ENCODE assay signal across 13 cellular contexts in the genomic region with DNA sequence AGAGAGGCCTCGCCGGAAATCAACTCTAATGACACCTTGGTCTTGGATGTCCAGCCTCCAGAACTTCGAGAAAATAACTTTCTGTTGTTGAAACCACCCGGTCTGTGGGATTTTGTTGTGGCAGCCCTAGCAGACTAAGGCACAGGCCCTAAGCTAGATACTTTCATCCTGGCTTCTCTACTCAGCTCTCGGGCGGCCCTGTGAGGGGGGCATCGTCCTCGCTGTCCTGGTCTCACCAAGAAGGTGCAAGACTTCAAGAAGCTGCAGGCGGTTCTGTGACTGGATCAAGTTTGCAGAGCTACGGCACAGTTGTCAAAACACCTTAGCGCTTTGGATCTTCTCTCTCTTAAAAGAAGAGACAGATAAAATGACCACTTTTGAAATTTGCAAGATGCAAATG.
DNase-seq lines count a peak whose midpoint lies in the region; ATAC-seq and TF ChIP-seq lines count a peak whose summit lies in the region.
"Had no signal": no experiment of that assay in that cellular context is flagged by ENCODE, and none has a peak within 500 bp of the region (broad histone marks: within the 10 kb centered on the region; RNA-seq: fewer than 3 reads in every experiment).

No MANE protein-coding gene starts in this region.

- H3K9me3 ChIP-seq in T-helper 17 cell (ENCODE audit: control insufficient read depth, low read length, poor library complexity, severe bottlenecking) = no peaks in the 10 kb centered on the region

- peaks cover 0 to 3% (median 0%) of the 10 kb centered on the region in 7 donors for H3K9me3 Mint-ChIP-seq in CD14-positive monocyte
- H3K9me3 Mint-ChIP-seq in chondrocyte (ENCODE audit: low read depth) = no peaks in the 10 kb centered on the region
- no peaks in the 10 kb centered on the region for H3K9me3 Mint-ChIP-seq in nephron
- H3K9me3 Mint-ChIP-seq: CD4-positive, CD25-positive, alpha-beta regulatory T cell; CD8-positive, alpha-beta memory T cell; H9 had no signal

- peak; percentile 9 for DNase-seq in CD14-positive monocyte (ENCODE audit: low spot score)
- DNase-seq in chondrocyte (ENCODE audit: low spot score) = peak; percentile 83
- DNase-seq in NOMO-1 (lab: John Stamatoyannopoulos, UW; ENCODE audit: unreplicated experiment in 2 of 2) = no peak
- no peak for DNase-seq in T-helper 17 cell
- DNase-seq: AML-193; CD4-positive, CD25-positive, alpha-beta regulatory T cell; CD8-positive, alpha-beta memory T cell; COR-L47; GOT3; H9 had no signal

- H3K4me3 Mint-ChIP-seq in CD14-positive monocyte = no peak overlapping the region
- no peak overlapping the region for H3K4me3 Mint-ChIP-seq in chondrocyte (ENCODE audit: unreplicated experiment)
- H3K4me3 Mint-ChIP-seq in nephron = no peak overlapping the region
- no peak overlapping the region for H3K4me3 Mint-ChIP-seq in T-helper 17 cell
- H3K4me3 Mint-ChIP-seq: CD4-positive, CD25-positive, alpha-beta regulatory T cell; CD8-positive, alpha-beta memory T cell; H9 had no signal

- ATAC-seq in GM21786 (IDR thresholded peaks at IDR 0.05; ENCODE audit: unreplicated experiment) (no peak), T-helper 17 cell (no peak), HG02870 (IDR thresholded peaks at IDR 0.05; ENCODE audit: unreplicated experiment) (no peak)

- H3K27ac Mint-ChIP-seq in CD14-positive monocyte (no peak overlapping the region), chondrocyte (ENCODE audit: unreplicated experiment) (no peak overlapping the region), nephron (peak overlapping the region; percentile 71 to 99 (median 96)), T-helper 17 cell (no peak overlapping the region)
- H3K27ac Mint-ChIP-seq: CD8-positive, alpha-beta memory T cell had no signal

- H3K4me1 Mint-ChIP-seq in CD14-positive monocyte (peaks cover 25% of the 10 kb centered on the region), chondrocyte (ENCODE audit: low read depth) (peaks cover 12% of the 10 kb centered on the region), nephron (peaks cover 71% of the 10 kb centered on the region), T-helper 17 cell (peaks cover 5% of the 10 kb centered on the region)

- intact Hi-C loops in CD14-positive monocyte (cut with micrococcal nuclease) = no loop called here

- TF ChIP-seq CTCF in CD14-positive monocyte (IDR thresholded peaks at IDR 0.05) (no peak), chondrocyte (IDR thresholded peaks at IDR 0.05) (no peak), nephron (IDR thresholded peaks at IDR 0.05; ENCODE audit: unreplicated experiment in 3 of 3) (no peak)

- peaks cover 0 to 2% (median 2%) of the 10 kb centered on the region in 3 donors for H3K27me3 Mint-ChIP-seq in CD14-positive monocyte (ENCODE audit: low read depth in 3 of 3)
- peaks cover 42% of the 10 kb centered on the region for H3K27me3 Mint-ChIP-seq in chondrocyte (ENCODE audit: low read depth)
- peaks cover 8% of the 10 kb centered on the region for H3K27me3 Mint-ChIP-seq in nephron (ENCODE audit: low read depth)
- peaks cover 63% of the 10 kb centered on the region for H3K27me3 Mint-ChIP-seq in T-helper 17 cell
- H3K27me3 Mint-ChIP-seq: CD4-positive, CD25-positive, alpha-beta regulatory T cell had no signal

- no peaks in the 10 kb centered on the region for H3K36me3 Mint-ChIP-seq in CD14-positive monocyte
- H3K36me3 Mint-ChIP-seq in chondrocyte (ENCODE audit: low read depth) = no peaks in the 10 kb centered on the region
- no peaks in the 10 kb centered on the region for H3K36me3 Mint-ChIP-seq in nephron (ENCODE audit: low read depth)
- no peaks in the 10 kb centered on the region for H3K36me3 Mint-ChIP-seq in T-helper 17 cell (ENCODE audit: low read depth)
- H3K36me3 Mint-ChIP-seq: CD4-positive, CD25-positive, alpha-beta regulatory T cell; CD8-positive, alpha-beta memory T cell had no signal

Comparison
In these comparisons a context has a peak if more than half of its experiments do, and no peak if none do; other contexts are left out.
1. DNase-seq: peak in CD14-positive monocyte (single experiment) and chondrocyte (single experiment); none in NOMO-1 (0 of 2) and T-helper 17 cell (0 of 3).
2. H3K27ac Mint-ChIP-seq: peak in nephron (3 of 3); none in CD14-positive monocyte (0 of 7), chondrocyte (single experiment) and T-helper 17 cell (single experiment).